ENCODE assay signal across 13 cellular contexts in the genomic region with DNA sequence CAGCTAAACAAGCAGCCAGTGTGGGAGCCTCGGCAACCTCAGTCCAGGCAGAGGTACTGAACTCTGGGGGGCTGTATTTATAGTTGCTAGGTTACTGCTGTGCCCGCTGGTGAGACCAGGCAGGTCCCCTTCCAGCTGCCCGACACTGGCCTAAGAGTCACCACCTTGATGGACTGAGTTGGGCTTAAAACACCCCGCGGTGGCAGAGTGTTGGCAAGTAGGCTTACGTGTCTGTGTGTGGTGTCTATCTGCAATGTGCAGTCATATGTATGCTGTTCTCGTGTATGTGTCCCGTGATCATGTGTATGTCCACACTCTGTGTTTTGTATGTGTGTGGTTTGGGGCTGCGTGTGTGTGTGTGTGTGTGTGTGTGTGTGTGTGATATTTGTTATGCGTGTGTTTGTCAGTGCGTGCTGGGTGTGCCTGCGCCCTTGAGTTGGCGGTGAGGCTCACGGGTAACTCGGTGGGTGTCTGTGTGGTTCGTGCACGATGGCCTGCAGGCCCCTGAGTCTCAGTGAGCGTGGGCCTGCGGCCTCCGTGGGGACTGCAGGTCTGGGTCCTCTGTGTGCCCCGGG.
DNase-seq lines count a peak whose midpoint lies in the region; ATAC-seq lines count a peak whose summit lies in the region.
"Had no signal": no experiment of that assay in that cellular context is flagged by ENCODE, and none has a peak within 500 bp of the region (broad histone marks: within the 10 kb centered on the region; RNA-seq: fewer than 3 reads in every experiment).

No MANE protein-coding gene starts in this region.

- H3K36me3 Mint-ChIP-seq in T-helper 1 cell treated with Interleukin-12 subunit alpha and Interleukin-12 subunit beta and Interleukin-4 antibody, amounts not matched to agents 30 μg/mL and 1 μg/mL, for 36 hours (ENCODE audit: low read depth), result peaks cover 2% of the 10 kb centered on the region
- no peaks in the 10 kb centered on the region for H3K36me3 Mint-ChIP-seq in activated T-helper 2 cell treated with anti-CD3 and anti-CD28 coated beads, Interferon-gamma antibody, Interleukin-2, Interleukin-4, amounts not matched to agents 10 μg/mL and 5 μg/mL and 100 μg/mL, durations not matched to agents 14 hours and 24 hours and 36 hours (ENCODE audit: low read depth)
- H3K36me3 Mint-ChIP-seq in stimulated activated naive B cell treated with anti-CD40 and anti-IgM and Interleukin-4, amounts not matched to agents 10 μg/mL and 1 μg/mL and 100 μg/mL, for 72 hours, result peaks cover 0 to 2% of the 10 kb centered on the region in 2 donors

- peak overlapping the region; percentile 56 for H3K4me3 Mint-ChIP-seq in T-helper 1 cell treated with Interleukin-12 subunit alpha and Interleukin-12 subunit beta and Interleukin-4 antibody, amounts not matched to agents 30 μg/mL and 1 μg/mL, for 36 hours
- peak overlapping the region; percentile 51 for H3K4me3 Mint-ChIP-seq in activated T-helper 2 cell treated with anti-CD3 and anti-CD28 coated beads, Interferon-gamma antibody, Interleukin-2, Interleukin-4, amounts not matched to agents 10 μg/mL and 5 μg/mL and 100 μg/mL, durations not matched to agents 14 hours and 24 hours and 36 hours (ENCODE audit: low read depth)
- peak overlapping the region; percentile 31 to 59 for H3K4me3 Mint-ChIP-seq in stimulated activated naive B cell treated with anti-CD40 and anti-IgM and Interleukin-4, amounts not matched to agents 10 μg/mL and 1 μg/mL and 100 μg/mL, for 72 hours

- H3K9me3 Mint-ChIP-seq in T-helper 1 cell treated with Interleukin-12 subunit alpha and Interleukin-12 subunit beta and Interleukin-4 antibody, amounts not matched to agents 30 μg/mL and 1 μg/mL, for 36 hours, result no peaks in the 10 kb centered on the region
- no peaks in the 10 kb centered on the region for H3K9me3 Mint-ChIP-seq in activated T-helper 2 cell treated with anti-CD3 and anti-CD28 coated beads, Interferon-gamma antibody, Interleukin-2, Interleukin-4, amounts not matched to agents 10 μg/mL and 5 μg/mL and 100 μg/mL, durations not matched to agents 14 hours and 24 hours and 36 hours
- H3K9me3 Mint-ChIP-seq in stimulated activated naive B cell treated with anti-CD40 and anti-IgM and Interleukin-4, amounts not matched to agents 10 μg/mL and 1 μg/mL and 100 μg/mL, for 72 hours, result no peaks in the 10 kb centered on the region

- peak overlapping the region; percentile 37 for H3K27ac Mint-ChIP-seq in T-helper 1 cell treated with Interleukin-12 subunit alpha and Interleukin-12 subunit beta and Interleukin-4 antibody, amounts not matched to agents 30 μg/mL and 1 μg/mL, for 36 hours
- H3K27ac Mint-ChIP-seq in activated T-helper 2 cell treated with anti-CD3 and anti-CD28 coated beads, Interferon-gamma antibody, Interleukin-2, Interleukin-4, amounts not matched to agents 10 μg/mL and 5 μg/mL and 100 μg/mL, durations not matched to agents 14 hours and 24 hours and 36 hours, result no peak overlapping the region
- peak overlapping the region; percentile 43 for H3K27ac Mint-ChIP-seq in stimulated activated naive B cell treated with anti-CD40 and anti-IgM and Interleukin-4, amounts not matched to agents 10 μg/mL and 1 μg/mL and 100 μg/mL, for 72 hours

- peaks cover 95% of the 10 kb centered on the region for H3K27me3 Mint-ChIP-seq in T-helper 1 cell treated with Interleukin-12 subunit alpha and Interleukin-12 subunit beta and Interleukin-4 antibody, amounts not matched to agents 30 μg/mL and 1 μg/mL, for 36 hours (ENCODE audit: low read depth)
- H3K27me3 Mint-ChIP-seq in activated T-helper 2 cell treated with anti-CD3 and anti-CD28 coated beads, Interferon-gamma antibody, Interleukin-2, Interleukin-4, amounts not matched to agents 10 μg/mL and 5 μg/mL and 100 μg/mL, durations not matched to agents 14 hours and 24 hours and 36 hours (ENCODE audit: low read depth), result peaks cover 82% of the 10 kb centered on the region
- H3K27me3 Mint-ChIP-seq in stimulated activated naive B cell treated with anti-CD40 and anti-IgM and Interleukin-4, amounts not matched to agents 10 μg/mL and 1 μg/mL and 100 μg/mL, for 72 hours, result peaks cover 87 to 89% of the 10 kb centered on the region in 2 donors

- H3K4me1 Mint-ChIP-seq in T-helper 1 cell treated with Interleukin-12 subunit alpha and Interleukin-12 subunit beta and Interleukin-4 antibody, amounts not matched to agents 30 μg/mL and 1 μg/mL, for 36 hours (ENCODE audit: low read depth), result peaks cover 20% of the 10 kb centered on the region
- peaks cover 42% of the 10 kb centered on the region for H3K4me1 Mint-ChIP-seq in activated T-helper 2 cell treated with anti-CD3 and anti-CD28 coated beads, Interferon-gamma antibody, Interleukin-2, Interleukin-4, amounts not matched to agents 10 μg/mL and 5 μg/mL and 100 μg/mL, durations not matched to agents 14 hours and 24 hours and 36 hours (ENCODE audit: low read depth)
- peaks cover 42 to 65% of the 10 kb centered on the region in 2 donors for H3K4me1 Mint-ChIP-seq in stimulated activated naive B cell treated with anti-CD40 and anti-IgM and Interleukin-4, amounts not matched to agents 10 μg/mL and 1 μg/mL and 100 μg/mL, for 72 hours

- intact Hi-C loops in activated T-helper 2 cell treated with anti-CD3 and anti-CD28 coated beads, Interferon-gamma antibody, Interleukin-2, Interleukin-4, amounts not matched to agents 10 μg/mL and 5 μg/mL and 100 μg/mL, durations not matched to agents 14 hours and 24 hours and 36 hours (cut with micrococcal nuclease), result loop anchor here (2.0 to 10.0 kb wide), 2 partner anchors 190 to 490 kb away; a partner anchor contains a TSS

- ATAC-seq in stimulated activated naive B cell treated with anti-CD40 and anti-IgM and Interleukin-4, amounts not matched to agents 10 μg/mL and 1 μg/mL and 100 μg/mL, for 72 hours (replicated peaks), result peak; percentile 6 to 29
- ATAC-seq in HG02678 (IDR thresholded peaks at IDR 0.05; ENCODE audit: unreplicated experiment), result no peak

- DNase-seq in T-helper 1 cell (no peak), inferior parietal cortex (ENCODE audit: extremely low spot score) (peak; percentile 33), SHP77 (lab: John Stamatoyannopoulos, UW) (no peak), AG20443 (ENCODE audit: low spot score) (no peak)
- no peak for DNase-seq in activated T-helper 2 cell treated with anti-CD3 and anti-CD28 coated beads, Interferon-gamma antibody, Interleukin-2, Interleukin-4, amounts not matched to agents 10 μg/mL and 5 μg/mL and 100 μg/mL, durations not matched to agents 14 hours and 24 hours and 36 hours (ENCODE audit: low spot score)
- no peak for DNase-seq in stimulated activated naive B cell treated with anti-CD40 and anti-IgM and Interleukin-4, amounts not matched to agents 10 μg/mL and 1 μg/mL and 100 μg/mL, for 72 hours
- DNase-seq: 8988T; activated CD8-positive, alpha-beta memory T cell treated with anti-CD3 and anti-CD28 coated beads, Interleukin-2, amount 50 U/mL, for 48 hours; NCI-H2107; small intestine; stimulated activated naive CD4-positive, alpha-beta T cell treated with Interleukin-2 at 50 U/mL for 16 hours had no signal
